Comparison of ENCODE assay signal across 14 cellular contexts in genomic region chr1:232765536-232765935, GRCh38.
"Had no signal": no experiment of that assay in that cellular context is flagged by ENCODE, and none has a peak within 500 bp of the region (broad histone marks: within the 10 kb centered on the region; RNA-seq: fewer than 3 reads in every experiment).

No MANE protein-coding gene starts in this region.

- H3K4me3 ChIP-seq: heart left ventricle, suprapubic skin, upper lobe of left lung had no signal

- H3K27me3 ChIP-seq: heart left ventricle, suprapubic skin, upper lobe of left lung had no signal

- H3K4me3 Mint-ChIP-seq: activated CD8-positive, alpha-beta memory T cell treated with anti-CD3 and anti-CD28 coated beads, Interleukin-2, amount 10 ng/mL, durations not matched to agents 7 days and 5 days; activated naive CD8-positive, alpha-beta T cell; activated T-cell treated with anti-CD3 and anti-CD28 coated beads, Interleukin-2, amount 50 U/mL, for 24 hours had no signal

- DNase-seq: activated CD4-positive, alpha-beta T cell treated with anti-CD3 and anti-CD28 coated beads, Interleukin-2, amount 50 U/mL, for 4 hours; activated CD4-positive, CD25-positive, alpha-beta regulatory T cell treated with anti-CD3 and anti-CD28 coated beads, Interleukin-2, amount 50 U/mL, for 72 hours; activated CD8-positive, alpha-beta memory T cell treated with anti-CD3 and anti-CD28 coated beads, Interleukin-2, amount 10 ng/mL, durations not matched to agents 7 days and 5 days; activated effector memory CD4-positive, alpha-beta T cell treated with anti-CD3 and anti-CD28 coated beads, Interleukin-2, amount 50 U/mL, for 16 hours; activated T-cell treated with anti-CD3 and anti-CD28 coated beads, Interleukin-2, amount 50 U/mL, for 24 hours; heart left ventricle; islet precursor cell; stimulated activated CD4-positive, alpha-beta T cell treated with anti-CD3 and anti-CD28 coated beads, Interleukin-2, amount 100 ng/mL, for 48 hours; stimulated activated naive CD4-positive, alpha-beta T cell treated with Interleukin-2 at 50 U/mL for 16 hours; T-helper 2 cell; upper lobe of left lung had no signal

- H3K9me3 Mint-ChIP-seq: activated T-cell treated with anti-CD3 and anti-CD28 coated beads, Interleukin-2, amount 50 U/mL, for 24 hours had no signal

- H3K27ac Mint-ChIP-seq: activated CD8-positive, alpha-beta memory T cell treated with anti-CD3 and anti-CD28 coated beads, Interleukin-2, amount 10 ng/mL, durations not matched to agents 7 days and 5 days; activated naive CD8-positive, alpha-beta T cell; activated T-cell treated with anti-CD3 and anti-CD28 coated beads, Interleukin-2, amount 50 U/mL, for 24 hours had no signal

- ATAC-seq: activated CD8-positive, alpha-beta memory T cell treated with anti-CD3 and anti-CD28 coated beads, Interleukin-2, amount 10 ng/mL, durations not matched to agents 7 days and 5 days; esophagus mucosa had no signal

- H3K9me3 ChIP-seq: heart left ventricle, suprapubic skin, upper lobe of left lung had no signal

- H3K36me3 ChIP-seq: heart left ventricle, suprapubic skin, upper lobe of left lung had no signal
